In the genomic region with DNA sequence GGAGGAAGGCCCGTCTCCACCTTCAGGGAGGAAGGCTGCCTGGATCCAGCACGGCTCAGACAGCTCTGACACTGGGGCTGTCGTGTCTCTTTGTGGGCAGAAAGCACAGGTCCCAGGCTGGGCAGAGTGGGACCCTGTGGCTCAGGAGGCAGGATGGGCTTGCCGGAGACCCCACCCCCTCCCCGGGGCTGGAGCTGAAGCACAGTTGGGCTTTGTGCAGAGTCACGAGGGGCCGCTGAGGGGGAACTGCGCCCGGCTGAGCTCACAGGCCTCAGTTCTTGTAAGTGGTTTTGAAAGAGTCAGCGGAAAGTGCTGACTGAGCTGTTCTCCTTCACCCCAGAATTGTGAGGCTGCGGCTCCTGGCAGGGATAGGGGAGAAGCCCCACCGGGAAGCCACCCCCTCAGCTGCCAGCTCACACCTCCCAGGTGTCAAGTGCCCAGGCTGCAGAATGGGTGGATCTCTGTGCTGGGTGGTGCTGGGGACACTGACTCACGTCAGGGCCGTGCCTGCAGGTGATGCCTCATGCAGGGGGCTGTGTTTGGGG, we compare ENCODE assay signal across 8 cellular contexts. TPM values are rescaled to one million over a fixed set of nuclear protein-coding genes. Genes with fewer than 3 reads are reported as not detected.
DNase-seq lines count a peak whose midpoint lies in the region; ATAC-seq and TF ChIP-seq lines count a peak whose summit lies in the region.

No MANE protein-coding gene starts in this region.

- H3K9me3 Mint-ChIP-seq in activated T-helper 17 cell treated with anti-CD3 and anti-CD28 coated beads, Interleukin-2, amount 50 U/mL, for 72 hours, result no peaks in the 10 kb centered on the region

- H3F3A ChIP-seq in GM23248 (ENCODE audit: insufficient read depth), result 0 out of 2 replicates have a peak, but pooled peaks cover 4% of the 10 kb centered on the region

- H3K27me3 ChIP-seq in right cardiac atrium (ENCODE audit: control insufficient read depth, insufficient read depth) (no peaks in the 10 kb centered on the region), spleen (replicated peaks in 1 of 7) (peaks cover 0 to 9% (median 0%) of the 10 kb centered on the region in 7 donors), GM23248 (replicated peaks; ENCODE audit: insufficient read depth) (no peaks in the 10 kb centered on the region)

- H3K36me3 Mint-ChIP-seq in activated T-helper 17 cell treated with anti-CD3 and anti-CD28 coated beads, Interleukin-2, amount 50 U/mL, for 72 hours (ENCODE audit: low read depth), result peaks cover 5% of the 10 kb centered on the region

- peak overlapping the region; percentile 78 for H3K4me3 Mint-ChIP-seq in activated T-helper 17 cell treated with anti-CD3 and anti-CD28 coated beads, Interleukin-2, amount 50 U/mL, for 72 hours

- H3K36me3 ChIP-seq in spleen, result no peaks in the 10 kb centered on the region
- no peaks in the 10 kb centered on the region for H3K36me3 ChIP-seq in GM23248 (ENCODE audit: low read depth)

- H4K20me1 ChIP-seq in GM23248 (ENCODE audit: insufficient read depth), result no peaks in the 10 kb centered on the region

- intact Hi-C loops in right cardiac atrium (cut with DNase I), result no loop called here
- intact Hi-C loops in spleen (cut with DNase I; ENCODE audit: low total_unique reads), result no loop called here

- no peak overlapping the region for H3K4me2 ChIP-seq in GM23248 (ENCODE audit: unreplicated experiment)

- H3K9me3 ChIP-seq in right cardiac atrium (ENCODE audit: control insufficient read depth, low read length), result no peaks in the 10 kb centered on the region
- H3K9me3 ChIP-seq in spleen, result no peaks in the 10 kb centered on the region
- H3K9me3 ChIP-seq in GM23248 (ENCODE audit: low read depth), result no peaks in the 10 kb centered on the region

- 32% methylated on average over 14 of the region's 14 CpGs for WGBS in right cardiac atrium
- 28 to 45% (median 32%) methylated on average over 11 to 14 of the region's 14 CpGs for WGBS in spleen, 5 donors
- 74 to 81% methylated on average over 14 of the region's 14 CpGs for WGBS in GM23248 (ENCODE audit: low coverage in 1 of 2, low lambda C conversion rate in 2 of 2, missing lambda C conversion rate in 2 of 2), 2 experiments

- H3K9ac ChIP-seq in GM23248, result no peak overlapping the region

- H3K27ac Mint-ChIP-seq in activated T-helper 17 cell treated with anti-CD3 and anti-CD28 coated beads, Interleukin-2, amount 50 U/mL, for 72 hours, result peak overlapping the region; percentile 93

- no peak for TF ChIP-seq POLR2A in spleen (IDR thresholded peaks at IDR 0.05)

- peaks cover 94% of the 10 kb centered on the region for H3K79me2 ChIP-seq in GM23248 (ENCODE audit: insufficient read depth)

- H3K4me1 Mint-ChIP-seq in activated T-helper 17 cell treated with anti-CD3 and anti-CD28 coated beads, Interleukin-2, amount 50 U/mL, for 72 hours, result peaks cover 22% of the 10 kb centered on the region

- H3K4me1 ChIP-seq in right cardiac atrium (ENCODE audit: control insufficient read depth, insufficient read depth, low read length) (no peaks in the 10 kb centered on the region), spleen (peaks cover 6 to 24% (median 20%) of the 10 kb centered on the region in 6 donors), GM23248 (ENCODE audit: insufficient read depth) (no peaks in the 10 kb centered on the region)

- H3K27ac ChIP-seq in right cardiac atrium (ENCODE audit: low read length), result no peak overlapping the region
- peak overlapping the region in 4 of 8 donors; percentile 10 to 63 (median 34) for H3K27ac ChIP-seq in spleen
- no peak overlapping the region for H3K27ac ChIP-seq in GM23248

- peak; percentile 92 for ATAC-seq in activated T-helper 17 cell treated with anti-CD3 and anti-CD28 coated beads, Interleukin-2, amount 50 U/mL, for 72 hours (replicated peaks)
- peak; percentile 36 to 39 for ATAC-seq in right cardiac atrium
- ATAC-seq in GM19467 (IDR thresholded peaks at IDR 0.05; ENCODE audit: unreplicated experiment), result no peak

- no peaks in the 10 kb centered on the region for H3K27me3 Mint-ChIP-seq in activated T-helper 17 cell treated with anti-CD3 and anti-CD28 coated beads, Interleukin-2, amount 50 U/mL, for 72 hours

- no peak for TF ChIP-seq CTCF in spleen (IDR thresholded peaks at IDR 0.05 in 8 of 11, conservative IDR thresholded peaks at IDR 0.05 in 3 of 11)

- no peak overlapping the region for H2AFZ ChIP-seq in GM23248

- peak; percentile 20 to 22 for DNase-seq in activated CD4-positive, alpha-beta T cell treated with anti-CD3 and anti-CD28 coated beads for 24 hours (ENCODE audit: low read depth in 2 of 2)
- DNase-seq in activated CD4-positive, alpha-beta T cell treated with anti-CD3 and anti-CD28 coated beads for 1 hour, result no peak
- DNase-seq in right cardiac atrium, result peak; percentile 62 to 86 (median 83)
- peak; percentile 82 for DNase-seq in spleen
- DNase-seq in KG1 (lab: John Stamatoyannopoulos, UW), result no peak
- no peak for DNase-seq in GM23248

- H3K9me2 ChIP-seq in GM23248 (ENCODE audit: insufficient read depth), result no peaks in the 10 kb centered on the region

- in situ Hi-C loops in GM23248 (cut with MboI), result no loop called here

- H3K4me3 ChIP-seq in right cardiac atrium (ENCODE audit: low read length) (no peak overlapping the region), spleen (no peak overlapping the region), GM23248 (no peak overlapping the region)

RNA-seq across cellular contexts. Expression of a gene that starts 12.2 kb away (rescaled TPM):
- 10 to 100 TPM in 1 of 2 donors, 1 to 10 TPM in 1; 8.3 to 19.9 TPM for total RNA-seq in activated T-helper 17 cell treated with anti-CD3 and anti-CD28 coated beads, Interleukin-2, amount 50 U/mL, for 72 hours
- 1 to 10 TPM; 4.2 to 5.2 (median 4.7) TPM for total RNA-seq in right cardiac atrium
- 3.3 TPM for polyA plus RNA-seq in right cardiac atrium
- 10 to 100 TPM in 2 of 7 donors, 1 to 10 TPM in 5; 5.2 to 12.9 (median 8.3) TPM for total RNA-seq in spleen
- polyA plus RNA-seq in spleen, result 1 to 10 TPM; 4.2 to 4.9 (median 4.6) TPM
- 16.8 and 18.5 TPM in 2 replicates for total RNA-seq in GM23248 (2014; rRNA removed; shearing (Covaris generic))
- polyA plus RNA-seq in GM23248 (2016; fragmentation: Nextera tagmentation; extraction: Ambion mirVana), result 19.3 and 21.6 TPM in 2 replicates

Comparison
In these comparisons a context has a peak if more than half of its experiments do, and no peak if none do; other contexts are left out.
1. DNase-seq: peak in activated CD4-positive, alpha-beta T cell treated with anti-CD3 and anti-CD28 coated beads for 24 hours (2 of 2), right cardiac atrium (3 of 3) and spleen (single experiment); none in activated CD4-positive, alpha-beta T cell treated with anti-CD3 and anti-CD28 coated beads for 1 hour (single experiment), KG1 (single experiment) and GM23248 (single experiment).